8 cellular contexts compared by ENCODE assay signal in the genomic region with DNA sequence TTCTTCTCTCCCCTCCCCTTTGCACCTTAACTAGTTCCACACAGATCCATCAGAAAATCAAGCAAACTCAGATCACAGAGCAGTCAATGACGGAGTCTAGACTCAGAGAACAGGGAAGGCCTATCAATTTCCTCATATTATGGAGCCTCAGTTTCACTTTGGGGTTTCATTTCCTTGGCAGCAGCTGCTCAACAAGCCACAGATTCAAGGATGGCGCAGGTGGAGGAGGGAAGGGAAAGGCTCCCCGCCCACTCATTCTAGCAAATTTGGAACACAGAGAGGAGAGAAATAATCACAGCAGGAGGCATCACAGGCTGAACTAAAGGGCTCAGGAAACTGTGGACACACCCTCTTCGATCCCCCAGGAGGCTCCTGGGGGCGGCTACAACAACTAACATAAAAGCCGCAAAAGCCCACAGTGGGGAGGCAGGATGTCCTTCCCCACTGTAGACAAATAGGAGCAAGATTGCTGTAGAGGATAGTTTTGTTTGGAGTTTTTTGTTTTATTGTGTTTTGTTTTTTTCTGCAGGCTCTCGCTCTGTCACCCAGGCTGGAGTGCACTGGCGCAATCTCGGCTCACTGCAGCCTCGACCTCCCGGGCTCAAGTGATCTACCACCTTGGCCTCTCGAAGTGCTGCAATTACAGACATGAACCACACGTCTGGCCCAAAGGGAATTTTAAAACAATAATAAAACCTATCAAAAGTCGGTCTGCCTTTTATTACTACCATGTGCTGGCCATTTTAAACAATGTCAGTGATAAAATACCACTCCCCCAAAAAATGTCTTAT. TPM values are rescaled to one million over a fixed set of nuclear protein-coding genes. Genes with fewer than 3 reads are reported as not detected.
DNase-seq lines count a peak whose midpoint lies in the region; ATAC-seq and TF ChIP-seq lines count a peak whose summit lies in the region.

No MANE protein-coding gene starts in this region.

- DNase-seq in A673 (ENCODE audit: low spot score) (peak; percentile 89), M059J (ENCODE audit: low read depth) (peak; percentile 48), brain microvascular endothelial cell (peak; percentile 33), mesendoderm (peak; percentile 57), NCI-H774 (lab: John Stamatoyannopoulos, UW) (no peak), left colon (no peak), GM19238 (ENCODE audit: insufficient read length, low spot score) (no peak)
- no peak for DNase-seq in activated CD4-positive, alpha-beta T cell treated with anti-CD3 and anti-CD28 coated beads, Interleukin-2, amount 50 U/mL, for 4 hours

- no peaks in the 10 kb centered on the region for H3K36me3 ChIP-seq in A673 (ENCODE audit: insufficient read depth, low read length, poor library complexity, severe bottlenecking)
- H3K36me3 ChIP-seq in brain microvascular endothelial cell (replicated peaks), result no peaks in the 10 kb centered on the region
- H3K36me3 ChIP-seq in mesendoderm (ENCODE audit: control insufficient read depth, insufficient read depth, low read length), result no peaks in the 10 kb centered on the region

- intact Hi-C loops in A673 (cut with micrococcal nuclease; ENCODE audit: unreplicated experiment), result no loop called here
- intact Hi-C loops in left colon (cut with DNase I, micrococcal nuclease), result no loop called here

- no peak overlapping the region for H3K9ac ChIP-seq in mesendoderm (ENCODE audit: low read length)

- H3K4ac ChIP-seq in mesendoderm (ENCODE audit: low read depth, low read length), result no peak overlapping the region

- H3K4me1 ChIP-seq in A673 (ENCODE audit: insufficient read depth, low read length, poor library complexity, severe bottlenecking), result peaks cover 20% of the 10 kb centered on the region
- H3K4me1 ChIP-seq in mesendoderm (ENCODE audit: control insufficient read depth, low read depth, low read length), result peaks cover 7% of the 10 kb centered on the region

- CTCF ChIA-PET in A673 (lab: Charles Lee), result no interaction called here

- no peak overlapping the region for H3K56ac ChIP-seq in mesendoderm (ENCODE audit: low read length)

- H3K18ac ChIP-seq in mesendoderm (ENCODE audit: low read length), result no peak overlapping the region

- H3K79me1 ChIP-seq in mesendoderm (ENCODE audit: low read length), result no peaks in the 10 kb centered on the region

- no peak overlapping the region for H4K8ac ChIP-seq in mesendoderm (ENCODE audit: low read depth, low read length)

- no CpG with 5 or more reads among the region's 14 CpGs for WGBS in mesendoderm (ENCODE audit: extremely low coverage, insufficient coverage, low lambda C conversion rate)

- H3K27me3 ChIP-seq in A673 (replicated peaks; ENCODE audit: insufficient read depth, low read depth, low read length, poor library complexity) (no peaks in the 10 kb centered on the region), brain microvascular endothelial cell (replicated peaks) (no peaks in the 10 kb centered on the region), mesendoderm (ENCODE audit: insufficient read depth, low read length, poor library complexity) (no peaks in the 10 kb centered on the region)

- no peak overlapping the region for H2AK5ac ChIP-seq in mesendoderm (ENCODE audit: low read length)

- BruUV-seq in A673 (replicated peaks; lab: Mats Ljungman, UMichigan), result no TSS peak

- no peaks in the 10 kb centered on the region for H3K9me3 ChIP-seq in A673 (ENCODE audit: low read depth, low read length, poor library complexity, severe bottlenecking)

- no peak for ATAC-seq in left colon

- H4K5ac ChIP-seq in mesendoderm (ENCODE audit: low read length), result no peak overlapping the region

- H2BK120ac ChIP-seq in mesendoderm (ENCODE audit: low read depth, low read length), result no peak overlapping the region

- no peak overlapping the region for H3K4me2 ChIP-seq in mesendoderm (ENCODE audit: low read length)

- no peak overlapping the region for H2BK5ac ChIP-seq in mesendoderm (ENCODE audit: low read length)

- no peak overlapping the region for H2BK15ac ChIP-seq in mesendoderm (replicated peaks; ENCODE audit: low read depth)

- peak overlapping the region; percentile 20 for H3K4me3 ChIP-seq in A673 (ENCODE audit: low read depth, low read length, poor library complexity, severe bottlenecking)
- H3K4me3 ChIP-seq in brain microvascular endothelial cell (ENCODE audit: low read depth, low read length), result no peak overlapping the region
- no peak overlapping the region for H3K4me3 ChIP-seq in mesendoderm (ENCODE audit: low read length)

- in situ Hi-C loops in brain microvascular endothelial cell (cut with HindIII; ENCODE audit: low pct_ligation_motif_present, low sequenced_read_pairs), result no loop called here

- H3K27ac ChIP-seq in A673 (ENCODE audit: low read depth, low read length, poor library complexity, severe bottlenecking) (no peak overlapping the region), brain microvascular endothelial cell (no peak overlapping the region), mesendoderm (ENCODE audit: low read depth, low read length) (no peak overlapping the region)

- H3K79me2 ChIP-seq in mesendoderm (ENCODE audit: control insufficient read depth, insufficient read depth, low read length), result peaks cover 1% of the 10 kb centered on the region

- POLR2A ChIA-PET in A673 (lab: Charles Lee; ENCODE audit: low non-redundant PET), result no interaction called here

- TF ChIP-seq CTCF in A673 (conservative IDR thresholded peaks at IDR 0.05; ENCODE audit: low read depth, low read length) (no peak), brain microvascular endothelial cell (IDR thresholded peaks at IDR 0.05; ENCODE audit: low read depth, low read length, missing control alignments) (no peak)

- no peak overlapping the region for H3K23ac ChIP-seq in mesendoderm (ENCODE audit: low read length)

RNA-seq across cellular contexts. Expression of a gene that starts 3.4 kb away (rescaled TPM):
- total RNA-seq in A673 (2021), result 0.46 and 0.69 TPM in 2 replicates
- total RNA-seq in M059J (2014; rRNA removed; shearing (Covaris generic)), result 25.1 and 36.5 TPM in 2 replicates
- 38.8 TPM for polyA plus RNA-seq in mesendoderm (2013, experiment 1 of 2)
- polyA plus RNA-seq in mesendoderm (2013, experiment 2 of 2), result 37.6 TPM
- 1 to 10 TPM; 5.9 to 6.6 TPM for total RNA-seq in left colon

RNA-seq across cellular contexts. Expression of a gene that starts 47.6 kb away (rescaled TPM):
- total RNA-seq in A673 (2021), result not detected in 2 replicates
- total RNA-seq in M059J (2014; rRNA removed; shearing (Covaris generic)), result 2.8 TPM in 1 of 2 replicates, not detected in the other
- 0.11 TPM for polyA plus RNA-seq in mesendoderm (2013, experiment 1 of 2)
- polyA plus RNA-seq in mesendoderm (2013, experiment 2 of 2), result 0.08 TPM
- total RNA-seq in left colon, result 10 to 100 TPM in 1 of 2 donors, 1 to 10 TPM in 1; 3.8 to 53.6 TPM

Comparison
In these comparisons a context has a peak if more than half of its experiments do, and no peak if none do; other contexts are left out.
1. DNase-seq: peak in A673 (single experiment), M059J (single experiment), brain microvascular endothelial cell (single experiment) and mesendoderm (single experiment); none in NCI-H774 (single experiment), activated CD4-positive, alpha-beta T cell treated with anti-CD3 and anti-CD28 coated beads, Interleukin-2, amount 50 U/mL, for 4 hours (0 of 2), left colon (0 of 2) and GM19238 (single experiment).